ENCODE assay signal across 32 cellular contexts in the genomic region with DNA sequence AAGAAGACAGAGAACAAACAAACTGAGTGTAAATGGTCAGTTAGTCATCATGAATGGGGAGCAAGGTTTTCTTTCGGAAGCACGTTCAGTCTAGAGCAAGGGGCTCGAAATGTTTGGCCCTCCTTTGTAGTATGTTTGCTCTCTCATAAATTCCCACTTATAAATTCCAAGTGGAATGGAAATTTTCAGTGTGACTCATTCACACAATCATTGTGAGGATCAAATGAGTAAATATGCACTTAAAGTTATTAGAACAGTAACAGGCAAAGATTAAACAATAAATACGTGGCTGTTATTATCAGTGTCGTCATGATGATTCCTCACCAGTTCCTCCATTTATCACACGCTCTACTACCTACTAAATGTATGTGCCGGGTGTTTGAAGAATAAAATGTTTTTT. TPM values are rescaled to one million over a fixed set of nuclear protein-coding genes. Genes with fewer than 3 reads are reported as not detected.
A peak's percentile ranks its signal among the peaks of the same experiment; 100 is the strongest.
DNase-seq lines count a peak whose midpoint lies in the region; ATAC-seq, FAIRE-seq and TF ChIP-seq lines count a peak whose summit lies in the region.
"Had no signal": no experiment of that assay in that cellular context is flagged by ENCODE, and none has a peak within 500 bp of the region (broad histone marks: within the 10 kb centered on the region; RNA-seq: fewer than 3 reads in every experiment).

No MANE protein-coding gene starts in this region.

- H3K4me1 Mint-ChIP-seq in stimulated activated naive B cell treated with anti-CD40 and anti-IgM and Interleukin-4, amounts not matched to agents 10 μg/mL and 1 μg/mL and 100 μg/mL, for 72 hours: no peaks in the 10 kb centered on the region
- H3K4me1 Mint-ChIP-seq: activated naive CD4-positive, alpha-beta T cell treated with anti-CD3 and anti-CD28 coated beads, Interleukin-2, amount 10 ng/mL, durations not matched to agents 7 days and 5 days; CD14-positive monocyte had no signal

- TF ChIP-seq CTCF in lower leg skin (IDR thresholded peaks at IDR 0.05): no peak

- H3K27ac ChIP-seq in small intestine (ENCODE audit: low read depth in 1 of 2, low read length in 1 of 2): no peak overlapping the region
- H3K27ac ChIP-seq: 22Rv1, esophagus squamous epithelium, foreskin keratinocyte, heart left ventricle, HL-60, KMS-11, Peyer's patch, testis had no signal

- FAIRE-seq in small intestine (lab: Jason Lieb, UNC): no peak
- FAIRE-seq: H1 had no signal

- WGBS in small intestine, 3 donors: 36 to 62% (median 50%) methylated on average over 7 of the region's 7 CpGs
- WGBS in lower leg skin, 2 donors: 88 to 91% methylated on average over 7 of the region's 7 CpGs

- peak; percentile 42 for DNase-seq in NCI-H146 (lab: John Stamatoyannopoulos, UW)
- no peak for DNase-seq in NCI-H146 treated with DMSO at 0.1 percent for 48 hours (lab: John Stamatoyannopoulos, UW; ENCODE audit: unreplicated experiment)
- DNase-seq in NCI-H69 (lab: John Stamatoyannopoulos, UW): peak; percentile 67
- peak; percentile 88 for DNase-seq in SW480 (ENCODE audit: low spot score)
- peak; percentile 22 for DNase-seq in small intestine
- DNase-seq in lower leg skin (ENCODE audit: low spot score in 2 of 2): no peak
- no peak for DNase-seq in D341Med (ENCODE audit: low spot score)
- DNase-seq in stimulated activated naive B cell treated with anti-CD40 and anti-IgM and Interleukin-4, amounts not matched to agents 10 μg/mL and 1 μg/mL and 100 μg/mL, for 72 hours: no peak
- DNase-seq: activated CD8-positive, alpha-beta memory T cell treated with anti-CD3 and anti-CD28 coated beads, Interleukin-2, amount 50 U/mL, for 48 hours; activated CD8-positive, alpha-beta T cell treated with anti-CD3 and anti-CD28 coated beads for 36 hours; activated naive CD4-positive, alpha-beta T cell treated with anti-CD3 and anti-CD28 coated beads, Interleukin-2, amount 10 ng/mL, durations not matched to agents 7 days and 5 days; Calu3; cerebellar nuclear complex; dermis blood vessel endothelial cell; esophagus squamous epithelium; foreskin keratinocyte; heart left ventricle; NCI-H1436 treated with DMSO at 0.1 percent for 48 hours; NCI-H2171; Peyer's patch; testis had no signal

- intact Hi-C loops in lower leg skin (cut with DNase I; ENCODE audit: low total_unique reads): no loop called here

- H3K27me3 ChIP-seq in small intestine (ENCODE audit: control insufficient read depth in 2 of 2, insufficient read depth in 2 of 2, low read length in 2 of 2): peaks cover 0 to 6% of the 10 kb centered on the region in 2 donors
- H3K27me3 ChIP-seq: Peyer's patch, testis had no signal

- peaks cover 12 to 48% of the 10 kb centered on the region in 2 donors for H3K27me3 Mint-ChIP-seq in stimulated activated naive B cell treated with anti-CD40 and anti-IgM and Interleukin-4, amounts not matched to agents 10 μg/mL and 1 μg/mL and 100 μg/mL, for 72 hours
- H3K27me3 Mint-ChIP-seq: brain had no signal

- H3K4me3 Mint-ChIP-seq in stimulated activated naive B cell treated with anti-CD40 and anti-IgM and Interleukin-4, amounts not matched to agents 10 μg/mL and 1 μg/mL and 100 μg/mL, for 72 hours: no peak overlapping the region
- H3K4me3 Mint-ChIP-seq: activated CD8-positive, alpha-beta T cell treated with anti-CD3 and anti-CD28 coated beads for 36 hours; activated naive CD4-positive, alpha-beta T cell treated with anti-CD3 and anti-CD28 coated beads, Interleukin-2, amount 10 ng/mL, durations not matched to agents 7 days and 5 days; brain; CD14-positive monocyte; stimulated activated naive CD8-positive, alpha-beta T cell treated with anti-CD3 and anti-CD28 coated beads, Interleukin-15, Interleukin-2, amounts not matched to agents 100 ng/mL and 50 ng/mL, for 24 hours had no signal

- peaks cover 0 to 2% of the 10 kb centered on the region in 2 donors for H3K36me3 Mint-ChIP-seq in stimulated activated naive B cell treated with anti-CD40 and anti-IgM and Interleukin-4, amounts not matched to agents 10 μg/mL and 1 μg/mL and 100 μg/mL, for 72 hours
- H3K36me3 Mint-ChIP-seq: activated naive CD4-positive, alpha-beta T cell treated with anti-CD3 and anti-CD28 coated beads, Interleukin-2, amount 10 ng/mL, durations not matched to agents 7 days and 5 days; brain; CD14-positive monocyte had no signal

- H3K4me1 ChIP-seq in small intestine (ENCODE audit: control insufficient read depth in 2 of 2, insufficient read depth in 1 of 2, low read depth in 1 of 2, low read length in 1 of 2): no peaks in the 10 kb centered on the region
- H3K4me1 ChIP-seq: esophagus squamous epithelium, foreskin keratinocyte, heart left ventricle, Peyer's patch, testis had no signal

- H3K27ac Mint-ChIP-seq in stimulated activated naive B cell treated with anti-CD40 and anti-IgM and Interleukin-4, amounts not matched to agents 10 μg/mL and 1 μg/mL and 100 μg/mL, for 72 hours: no peak overlapping the region
- H3K27ac Mint-ChIP-seq: activated CD8-positive, alpha-beta T cell treated with anti-CD3 and anti-CD28 coated beads for 36 hours; activated naive CD4-positive, alpha-beta T cell treated with anti-CD3 and anti-CD28 coated beads, Interleukin-2, amount 10 ng/mL, durations not matched to agents 7 days and 5 days; CD14-positive monocyte; stimulated activated naive CD8-positive, alpha-beta T cell treated with anti-CD3 and anti-CD28 coated beads, Interleukin-15, Interleukin-2, amounts not matched to agents 100 ng/mL and 50 ng/mL, for 24 hours had no signal

- no peaks in the 10 kb centered on the region for H3K36me3 ChIP-seq in small intestine (ENCODE audit: control insufficient read depth in 2 of 2, insufficient read depth in 2 of 2, low read length in 2 of 2)
- H3K36me3 ChIP-seq: esophagus squamous epithelium, heart left ventricle, Peyer's patch had no signal

- TF ChIP-seq POLR2A in lower leg skin (IDR thresholded peaks at IDR 0.05): no peak

- no peak for ATAC-seq in stimulated activated naive B cell treated with anti-CD40 and anti-IgM and Interleukin-4, amounts not matched to agents 10 μg/mL and 1 μg/mL and 100 μg/mL, for 72 hours (replicated peaks)
- ATAC-seq: activated CD8-positive, alpha-beta T cell treated with anti-CD3 and anti-CD28 coated beads for 36 hours; foreskin keratinocyte; heart left ventricle had no signal

- H3K9me3 Mint-ChIP-seq in stimulated activated naive B cell treated with anti-CD40 and anti-IgM and Interleukin-4, amounts not matched to agents 10 μg/mL and 1 μg/mL and 100 μg/mL, for 72 hours: peaks cover 3% of the 10 kb centered on the region in 2 donors
- H3K9me3 Mint-ChIP-seq: activated CD8-positive, alpha-beta T cell treated with anti-CD3 and anti-CD28 coated beads for 36 hours; activated naive CD4-positive, alpha-beta T cell treated with anti-CD3 and anti-CD28 coated beads, Interleukin-2, amount 10 ng/mL, durations not matched to agents 7 days and 5 days had no signal

- H3K9me3 ChIP-seq in small intestine (ENCODE audit: control insufficient read depth, low read depth): no peaks in the 10 kb centered on the region
- H3K9me3 ChIP-seq: esophagus squamous epithelium, Peyer's patch, testis had no signal

- H3K4me3 ChIP-seq in small intestine (ENCODE audit: low read depth in 1 of 2, low read length in 2 of 2): no peak overlapping the region
- H3K4me3 ChIP-seq in lower leg skin (ENCODE audit: low read depth, poor library complexity, severe bottlenecking): no peak overlapping the region
- H3K4me3 ChIP-seq: esophagus squamous epithelium, heart left ventricle, Peyer's patch, testis had no signal

RNA-seq across cellular contexts. Expression of a gene that starts 10.5 kb away (rescaled TPM):
- under 1 TPM in 2 of 3 donors, not detected in 1; 0.22 to 0.30 TPM for polyA plus RNA-seq in small intestine
- total RNA-seq in lower leg skin: not detected
- total RNA-seq: activated CD8-positive, alpha-beta T cell treated with anti-CD3 and anti-CD28 coated beads for 36 hours; Calu3; foreskin keratinocyte; H1; lung microvascular endothelial cell; NCI-H460; osteocyte; renal cortical epithelial cell had no signal
- polyA plus RNA-seq: CD14-positive monocyte, foreskin keratinocyte, heart left ventricle had no signal

Comparison
In these comparisons a context has a peak if more than half of its experiments do, and no peak if none do; other contexts are left out.
1. DNase-seq: peak in NCI-H146 (single experiment), NCI-H69 (single experiment), SW480 (single experiment) and small intestine (single experiment); none in NCI-H146 treated with DMSO at 0.1 percent for 48 hours (single experiment), lower leg skin (0 of 2), D341Med (single experiment) and stimulated activated naive B cell treated with anti-CD40 and anti-IgM and Interleukin-4, amounts not matched to agents 10 μg/mL and 1 μg/mL and 100 μg/mL, for 72 hours (single experiment).